In the genomic region with DNA sequence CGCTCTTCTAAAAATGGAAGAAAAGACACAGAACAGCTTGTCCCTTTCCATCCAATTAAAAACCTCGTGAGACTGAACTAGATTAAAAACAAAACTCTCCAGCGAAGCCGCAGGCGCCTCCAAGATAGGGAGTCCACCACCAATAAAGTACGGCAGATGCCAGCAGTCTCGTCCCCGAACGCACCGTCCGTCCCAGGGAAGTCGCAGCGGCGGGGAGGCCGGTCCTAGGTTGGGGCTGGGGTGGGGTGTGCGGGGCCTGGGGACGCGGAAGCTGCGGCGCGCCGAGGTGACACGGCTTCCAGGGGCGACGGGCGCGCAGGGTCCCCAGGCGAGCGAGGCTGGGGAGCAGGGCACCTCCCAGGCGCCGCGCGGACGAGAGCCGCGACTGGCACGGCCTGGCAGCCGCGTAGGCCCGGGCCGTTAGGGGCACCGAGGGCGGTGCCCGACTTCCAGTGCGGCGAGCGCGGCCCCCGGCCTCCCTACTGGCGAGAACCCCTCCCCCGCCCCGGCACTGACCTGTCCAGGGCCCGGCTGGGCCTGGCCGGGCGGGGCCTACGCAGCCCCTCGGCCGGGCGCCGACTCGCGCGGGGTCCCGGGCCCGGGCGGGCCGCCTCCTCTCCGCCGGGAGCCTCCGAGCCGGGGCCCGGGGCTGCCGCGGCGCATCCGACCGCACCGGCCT, we compare ENCODE assay signal across 8 cellular contexts. TPM values are rescaled to one million over a fixed set of nuclear protein-coding genes. Genes with fewer than 3 reads are reported as not detected.
DNase-seq lines count a peak whose midpoint lies in the region; ATAC-seq lines count a peak whose summit lies in the region.

No MANE protein-coding gene starts in this region.

- H3K27ac Mint-ChIP-seq in T-cell = peak overlapping the region; percentile 86 to 88

- peak; percentile 55 for DNase-seq in AG20443 (ENCODE audit: low spot score)
- peak in 33 of 34 experiments; percentile 3 to 51 (median 33) for DNase-seq in T-cell
- peak; percentile 67 for DNase-seq in astrocyte of the hippocampus (ENCODE audit: low read depth, low spot score)
- DNase-seq in iPS-NIHi7 (ENCODE audit: extremely low spot score) = peak; percentile 27
- peak; percentile 64 for DNase-seq in stimulated activated CD4-positive, alpha-beta T cell treated with anti-CD3 and anti-CD28 coated beads, Interleukin-15, amount 100 ng/mL, for 24 hours
- no peak for DNase-seq in NCI-H1436 treated with DMSO at 0.1 percent for 48 hours (lab: John Stamatoyannopoulos, UW)

- no peaks in the 10 kb centered on the region for H3K27me3 Mint-ChIP-seq in T-cell

- POLR2A ChIA-PET in T-cell (lab: Charles Lee) = interaction anchor here (0.6 to 0.7 kb wide), 5 partner anchors 8 to 1016 kb away, joined by 3 to 8 read pairs (median 5); no protein-coding TSS in a partner anchor

- peak overlapping the region; percentile 88 to 93 (median 93) for H3K4me3 Mint-ChIP-seq in T-cell

- H3K4me1 Mint-ChIP-seq in T-cell = peaks cover 43 to 53% (median 50%) of the 10 kb centered on the region in 3 donors

- peaks cover 5% of the 10 kb centered on the region for H3K36me3 Mint-ChIP-seq in T-cell

- no peaks in the 10 kb centered on the region for H3K9me3 Mint-ChIP-seq in T-cell

- CTCF ChIA-PET in T-cell (lab: Charles Lee) = interaction anchor here in 1 of 2 donors (0.6 kb wide), 1 partner anchor 269 kb away, joined by 3 read pairs; no protein-coding TSS in a partner anchor

- ATAC-seq in GM19035 (IDR thresholded peaks at IDR 0.05; ENCODE audit: unreplicated experiment) = peak; percentile 30
- peak; percentile 29 for ATAC-seq in HG03196 (IDR thresholded peaks at IDR 0.05; ENCODE audit: unreplicated experiment)
- ATAC-seq in T-cell (replicated peaks in 1 of 4) = peak; percentile 46 to 62 (median 55)

RNA-seq across cellular contexts. Expression of a gene that starts 28.3 kb away (rescaled TPM):
- under 1 TPM in 1 of 5 donors, not detected in 4; 0.26 TPM for total RNA-seq in T-cell
